In genomic region chr6:16316741-16317251, GRCh38 we compare ENCODE assay signal across 8 cellular contexts.
DNase-seq lines count a peak whose midpoint lies in the region; ATAC-seq, FAIRE-seq and TF ChIP-seq lines count a peak whose summit lies in the region.

No MANE protein-coding gene starts in this region.

- peak in 1 of 2 experiments; percentile 29; a peak in 1 of 5 replicates for TF ChIP-seq RAD21 in A549 (conservative IDR thresholded peaks at IDR 0.05 in 1 of 2, IDR thresholded peaks at IDR 0.05 in 1 of 2)

- POLR2A ChIA-PET in A549 (lab: Yijun Ruan, JAX) = no interaction called here

- CTCF ChIA-PET in A549 (lab: Yijun Ruan, JAX) = interaction anchor here (0.6 to 3.9 kb wide), 11 partner anchors 11 to 1112 kb away, joined by 3 to 23 read pairs (median 4); no protein-coding TSS in a partner anchor

- ATAC-seq in A549 (peak in 1 of 2 experiments; percentile 44; a peak in 3 of 6 replicates), upper lobe of right lung (peak; percentile 32)

- FAIRE-seq in A549 (lab: Jason Lieb, UNC) (no peak), frontal cortex (lab: Jason Lieb, UNC) (no peak)

- H3K9me3 ChIP-seq in A549 (no peaks in the 10 kb centered on the region), upper lobe of right lung (no peaks in the 10 kb centered on the region)

- H3K27ac Mint-ChIP-seq in activated naive CD8-positive, alpha-beta T cell = peak overlapping the region; percentile 86

- H3K4me1 ChIP-seq in A549 = peaks cover 9% of the 10 kb centered on the region; the same call in 1 of the 3 replicates
- H3K4me1 ChIP-seq in upper lobe of right lung = peaks cover 23% of the 10 kb centered on the region

- peaks cover 9% of the 10 kb centered on the region for H3K36me3 Mint-ChIP-seq in activated naive CD8-positive, alpha-beta T cell

- TF ChIP-seq EP300 in A549 (IDR thresholded peaks at IDR 0.05) = no peak

- TF ChIP-seq POLR2A in A549 (IDR thresholded peaks at IDR 0.05; ENCODE audit: low read length) = no peak

- H3K27me3 Mint-ChIP-seq in activated naive CD8-positive, alpha-beta T cell = no peaks in the 10 kb centered on the region

- no peaks in the 10 kb centered on the region for H3K36me3 ChIP-seq in upper lobe of right lung

- no peaks in the 10 kb centered on the region for H3K27me3 ChIP-seq in upper lobe of right lung

- H3K4me2 ChIP-seq in A549 = no peak overlapping the region

- peak; percentile 55 for TF ChIP-seq CTCF in A549 (IDR thresholded peaks at IDR 0.05)
- TF ChIP-seq CTCF in upper lobe of right lung (IDR thresholded peaks at IDR 0.05) = peak; percentile 80

- peak overlapping the region; percentile 65 for H3K4me3 Mint-ChIP-seq in activated naive CD8-positive, alpha-beta T cell

- no peak overlapping the region for H3K4me3 ChIP-seq in A549
- H3K4me3 ChIP-seq in upper lobe of right lung = no peak overlapping the region

- H3K27ac ChIP-seq in A549 = no peak overlapping the region
- no peak overlapping the region for H3K27ac ChIP-seq in upper lobe of right lung

- 45% methylated on average over 7 of the region's 7 CpGs for WGBS in A549 (ENCODE audit: missing lambda C conversion rate)

- H3K9me3 Mint-ChIP-seq in activated naive CD8-positive, alpha-beta T cell (ENCODE audit: low read depth) = no peaks in the 10 kb centered on the region

- H3K4me1 Mint-ChIP-seq in activated naive CD8-positive, alpha-beta T cell (ENCODE audit: low read depth) = peaks cover 48% of the 10 kb centered on the region

- intact Hi-C loops in upper lobe of right lung (cut with DNase I) = no loop called here

- peak; percentile 21 to 26 for DNase-seq in A549 (ENCODE audit: low read depth in 1 of 2, low spot score in 1 of 2)
- DNase-seq in EL = peak; percentile 77
- DNase-seq in NCI-H2029 treated with DMSO at 0.1 percent for 48 hours (lab: John Stamatoyannopoulos, UW) = peak; percentile 68
- DNase-seq in kidney glomerular epithelial cell (lab: John Stamatoyannopoulos, UW) = peak; percentile 47
- no peak for DNase-seq in upper lobe of right lung
- no peak for DNase-seq in frontal cortex (ENCODE audit: low spot score in 2 of 2)
- no peak for DNase-seq in GOT3 (lab: John Stamatoyannopoulos, UW)

TF ChIP-seq in A549, 52 proteins besides CTCF, POLR2A, EP300 and RAD21:
- TF ChIP-seq NR3C1 (IDR thresholded peaks at IDR 0.05) (no peak), FOSL2 (IDR thresholded peaks at IDR 0.05) (no peak), FOSL2 (CRISPR knock-in tag; IDR thresholded peaks at IDR 0.05) (no peak), TFCP2L1 (CRISPR knock-in tag; IDR thresholded peaks at IDR 0.05) (no peak), KDM5A (IDR thresholded peaks at IDR 0.05) (no peak), NFE2L2 (conservative IDR thresholded peaks at IDR 0.05; ENCODE audit: low read length) (no peak)
- TF ChIP-seq, protein P1, sequence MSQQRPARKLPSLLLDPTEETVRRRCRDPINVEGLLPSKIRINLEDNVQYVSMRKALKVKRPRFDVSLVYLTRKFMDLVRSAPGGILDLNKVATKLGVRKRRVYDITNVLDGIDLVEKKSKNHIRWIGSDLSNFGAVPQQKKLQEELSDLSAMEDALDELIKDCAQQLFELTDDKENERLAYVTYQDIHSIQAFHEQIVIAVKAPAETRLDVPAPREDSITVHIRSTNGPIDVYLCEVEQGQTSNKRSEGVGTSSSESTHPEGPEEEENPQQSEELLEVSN (IDR thresholded peaks at IDR 0.05; ENCODE audit: borderline replicate concordance, low read depth) = no peak

Comparison
In these comparisons a context has a peak if more than half of its experiments do, and no peak if none do; other contexts are left out.
1. DNase-seq: peak in A549 (2 of 2), EL (single experiment), NCI-H2029 treated with DMSO at 0.1 percent for 48 hours (single experiment) and kidney glomerular epithelial cell (single experiment); none in upper lobe of right lung (single experiment), frontal cortex (0 of 2) and GOT3 (single experiment).